In the genomic region with DNA sequence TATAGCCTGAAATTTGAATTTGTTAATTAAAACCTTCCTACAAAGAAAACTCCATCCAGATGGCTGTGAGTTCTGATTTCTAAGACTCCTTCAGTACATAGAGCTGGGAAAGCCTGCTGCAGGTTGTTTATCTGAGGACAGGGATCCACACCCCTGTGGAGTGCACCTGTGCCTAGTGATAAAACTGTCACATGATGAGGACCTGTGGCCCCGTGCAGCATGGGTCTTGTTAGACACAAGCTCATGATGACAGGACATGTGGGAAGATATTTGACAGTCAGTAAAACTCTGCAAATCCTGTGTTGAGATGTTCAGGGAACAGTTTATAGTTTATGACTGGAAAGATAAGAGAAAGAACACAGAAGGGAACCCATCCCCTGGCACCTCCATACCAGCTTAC, we compare ENCODE assay signal across 22 cellular contexts.
A peak's percentile ranks its signal among the peaks of the same experiment; 100 is the strongest.
DNase-seq lines count a peak whose midpoint lies in the region; ATAC-seq and TF ChIP-seq lines count a peak whose summit lies in the region.
"Had no signal": no experiment of that assay in that cellular context is flagged by ENCODE, and none has a peak within 500 bp of the region (broad histone marks: within the 10 kb centered on the region; RNA-seq: fewer than 3 reads in every experiment).

No MANE protein-coding gene starts in this region.

- intact Hi-C loops in esophagus muscularis mucosa (cut with DNase I) (no loop called here), aorta (cut with DNase I) (no loop called here)

- peak; percentile 9 for DNase-seq in COLO668 (lab: John Stamatoyannopoulos, UW; ENCODE audit: unreplicated experiment)
- DNase-seq in COR-L47 (lab: John Stamatoyannopoulos, UW) = peak; percentile 53
- DNase-seq in NCI-H345 (lab: John Stamatoyannopoulos, UW) = peak; percentile 63
- DNase-seq in esophagus muscularis mucosa (ENCODE audit: extremely low spot score) = peak; percentile 70
- DNase-seq in aorta = no peak
- DNase-seq in type B pancreatic cell (ENCODE audit: extremely low spot score, unreplicated experiment) = no peak
- DNase-seq: CD4-positive, alpha-beta memory T cell; DMS79 treated with DMSO at 0.1 percent for 48 hours; H9; HFFc6; IMR-90; NCI-H1048; NCI-H187; NCI-H2081 treated with DMSO at 0.1 percent for 48 hours; NCI-H526 treated with DMSO at 0.1 percent for 48 hours; NK-92 treated with Interleukin-12 subunit alpha and Interleukin-12 subunit beta, amount 100 ng/mL, for 24 hours; PC-3; SK-N-SH; SW 1271 had no signal

- no peaks in the 10 kb centered on the region for H3K4me1 Mint-ChIP-seq in type B pancreatic cell (ENCODE audit: unreplicated experiment)
- H3K4me1 Mint-ChIP-seq: CD4-positive, alpha-beta memory T cell had no signal

- no peak for ATAC-seq in aorta (ENCODE audit: low FRiP score)
- no peak for ATAC-seq in HG03095 (IDR thresholded peaks at IDR 0.05; ENCODE audit: unreplicated experiment)
- ATAC-seq: GM23338, PC-3 had no signal

- no peaks in the 10 kb centered on the region for H3K9me3 Mint-ChIP-seq in type B pancreatic cell
- H3K9me3 Mint-ChIP-seq: CD4-positive, alpha-beta memory T cell; GM23338; T-helper 1 cell treated with Interleukin-12 subunit alpha and Interleukin-12 subunit beta and Interleukin-4 antibody, amounts not matched to agents 30 μg/mL and 1 μg/mL, for 36 hours had no signal

- no peak overlapping the region for H3K27ac Mint-ChIP-seq in type B pancreatic cell
- H3K27ac Mint-ChIP-seq: CD4-positive, alpha-beta memory T cell; GM23338; H9; HFFc6; T-helper 1 cell treated with Interleukin-12 subunit alpha and Interleukin-12 subunit beta and Interleukin-4 antibody, amounts not matched to agents 30 μg/mL and 1 μg/mL, for 36 hours had no signal

- no peaks in the 10 kb centered on the region for H3K36me3 Mint-ChIP-seq in type B pancreatic cell
- H3K36me3 Mint-ChIP-seq: CD4-positive, alpha-beta memory T cell had no signal

- TF ChIP-seq CTCF in esophagus muscularis mucosa (IDR thresholded peaks at IDR 0.05) (no peak), type B pancreatic cell (conservative IDR thresholded peaks at IDR 0.05) (no peak)

- H3K36me3 ChIP-seq in esophagus muscularis mucosa = no peaks in the 10 kb centered on the region
- no peaks in the 10 kb centered on the region for H3K36me3 ChIP-seq in aorta (ENCODE audit: control insufficient read depth in 1 of 2, insufficient read depth in 2 of 2, low read length in 1 of 2)

- no peak overlapping the region for H3K4me3 Mint-ChIP-seq in type B pancreatic cell
- H3K4me3 Mint-ChIP-seq: CD4-positive, alpha-beta memory T cell; GM23338; H9; HFFc6; T-helper 1 cell treated with Interleukin-12 subunit alpha and Interleukin-12 subunit beta and Interleukin-4 antibody, amounts not matched to agents 30 μg/mL and 1 μg/mL, for 36 hours had no signal

- no peak for TF ChIP-seq EP300 in esophagus muscularis mucosa (IDR thresholded peaks at IDR 0.05)

- TF ChIP-seq POLR2A in esophagus muscularis mucosa (IDR thresholded peaks at IDR 0.05; ENCODE audit: low read depth) = no peak

- H3K9me3 ChIP-seq in esophagus muscularis mucosa (no peaks in the 10 kb centered on the region), aorta (ENCODE audit: control insufficient read depth, low read length) (no peaks in the 10 kb centered on the region)

- H3K27ac ChIP-seq in esophagus muscularis mucosa (replicated peaks in 1 of 4) (no peak overlapping the region), aorta (ENCODE audit: low read depth in 1 of 2, low read length in 2 of 2) (no peak overlapping the region)

- H3K27me3 Mint-ChIP-seq in type B pancreatic cell = no peaks in the 10 kb centered on the region

- WGBS in esophagus muscularis mucosa = 45% methylated on average over 1 of the region's 1 CpG
- WGBS in aorta, 2 donors = 39 to 48% methylated on average over 1 of the region's 1 CpG

- H3K4me3 ChIP-seq in esophagus muscularis mucosa (no peak overlapping the region), aorta (ENCODE audit: low read length in 2 of 2) (no peak overlapping the region)
- H3K4me3 ChIP-seq: GM23338 had no signal

- no peaks in the 10 kb centered on the region for H3K4me1 ChIP-seq in esophagus muscularis mucosa
- H3K4me1 ChIP-seq in aorta (ENCODE audit: control insufficient read depth in 1 of 2, insufficient read depth in 2 of 2, low read length in 2 of 2) = no peaks in the 10 kb centered on the region

- H3K27me3 ChIP-seq in esophagus muscularis mucosa (no peaks in the 10 kb centered on the region), aorta (ENCODE audit: control insufficient read depth in 1 of 2, insufficient read depth in 2 of 2, low read length in 1 of 2) (no peaks in the 10 kb centered on the region)

Comparison
In these comparisons a context has a peak if more than half of its experiments do, and no peak if none do; other contexts are left out.
1. DNase-seq: peak in COLO668 (single experiment), COR-L47 (single experiment), NCI-H345 (single experiment) and esophagus muscularis mucosa (single experiment); none in aorta (0 of 2) and type B pancreatic cell (single experiment).